17 cellular contexts compared by ENCODE assay signal in the genomic region with DNA sequence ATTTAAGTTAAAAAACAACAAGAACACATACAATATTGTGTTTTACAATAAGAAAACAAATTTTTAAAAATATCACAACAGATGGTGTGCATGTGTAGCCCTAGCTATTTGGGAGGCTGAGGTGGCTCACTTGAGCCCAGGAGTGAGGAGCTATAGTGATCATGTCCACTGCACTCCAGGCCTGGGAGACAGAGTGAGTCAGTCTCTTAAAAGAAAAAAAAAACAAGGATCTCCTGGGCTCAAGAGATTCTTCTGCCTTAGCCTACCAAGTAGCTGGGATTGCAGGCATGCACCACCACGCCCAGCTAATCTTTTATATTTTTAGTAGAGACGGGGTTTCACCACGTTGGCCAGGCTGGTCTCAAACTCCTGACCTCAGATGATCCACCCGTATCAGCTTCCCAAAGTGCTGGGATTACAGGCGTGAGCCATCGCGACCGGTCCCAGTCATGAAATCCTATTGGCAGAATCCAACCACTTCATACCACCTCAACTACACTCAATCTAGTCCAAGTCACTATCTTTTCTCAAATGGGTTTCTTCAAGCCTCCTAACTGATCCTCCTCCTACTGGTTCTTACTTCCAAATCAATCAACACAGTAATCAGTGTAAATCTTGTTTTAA. TPM values are rescaled to one million over a fixed set of nuclear protein-coding genes. Genes with fewer than 3 reads are reported as not detected.
A peak's percentile ranks its signal among the peaks of the same experiment; 100 is the strongest.
DNase-seq lines count a peak whose midpoint lies in the region; ATAC-seq, FAIRE-seq and TF ChIP-seq lines count a peak whose summit lies in the region.
"Had no signal": no experiment of that assay in that cellular context is flagged by ENCODE, and none has a peak within 500 bp of the region (broad histone marks: within the 10 kb centered on the region; RNA-seq: fewer than 3 reads in every experiment).

No MANE protein-coding gene starts in this region.

- H3K4me2 ChIP-seq in H1 (ENCODE audit: insufficient read depth in 1 of 2, low read depth in 2 of 2, low read length in 2 of 2) = no peak overlapping the region

- CTCF ChIA-PET in T-cell (lab: Charles Lee) = interaction anchor here in 1 of 2 donors (0.7 kb wide), 1 partner anchor 9 kb away, joined by 4 read pairs; no protein-coding TSS in a partner anchor
- CTCF ChIA-PET in H1 (lab: Charles Lee; ENCODE audit: partially characterized antibody) = interaction anchor here (0.6 to 3.5 kb wide), 4 partner anchors 9 to 1222 kb away, joined by 3 to 19 read pairs (median 4); no protein-coding TSS in a partner anchor

- no peak for TF ChIP-seq EP300 in H1 (IDR thresholded peaks at IDR 0.05; ENCODE audit: borderline replicate concordance in 1 of 2, low read depth in 2 of 2, low read length in 2 of 2)

- no peak overlapping the region for H2BK20ac ChIP-seq in H1 (ENCODE audit: low read length)

- TF ChIP-seq CTCF in H1 (IDR thresholded peaks at IDR 0.05; ENCODE audit: control extremely low read depth in 1 of 3, insufficient read depth in 1 of 3, low read depth in 1 of 3, low read length in 3 of 3) = no peak

- H3K27ac Mint-ChIP-seq in activated T-cell treated with anti-CD3 and anti-CD28 coated beads, Interleukin-2, amount 50 U/mL, for 24 hours = peak overlapping the region; percentile 27
- H3K27ac Mint-ChIP-seq in T-cell = peak overlapping the region; percentile 23 to 33
- peak overlapping the region; percentile 3 for H3K27ac Mint-ChIP-seq in stimulated activated effector memory CD8-positive, alpha-beta T cell treated with anti-CD3 and anti-CD28 coated beads, Interleukin-12 subunit alpha, Interleukin-12 subunit beta, amount 100 ng/mL, for 72 hours
- H3K27ac Mint-ChIP-seq: dendritic cell treated with granulocyte-macrophage colony-stimulating factor and Interleukin-4, amounts not matched to agents 40 ng/mL and 50 ng/mL, for 4 days had no signal

- TF ChIP-seq RAD21 in H1 (IDR thresholded peaks at IDR 0.05 in 1 of 2, conservative IDR thresholded peaks at IDR 0.05 in 1 of 2; ENCODE audit: low read depth in 2 of 2, low read length in 2 of 2) = no peak

- H3K23ac ChIP-seq in H1 (ENCODE audit: insufficient read length) = no peak overlapping the region

- no peak overlapping the region for H3K9ac ChIP-seq in H1 (replicated peaks in 1 of 4; ENCODE audit: extremely low read depth in 1 of 4, low read depth in 3 of 4, low read length in 3 of 4)

- H3K9me3 Mint-ChIP-seq in activated T-cell treated with anti-CD3 and anti-CD28 coated beads, Interleukin-2, amount 50 U/mL, for 24 hours = no peaks in the 10 kb centered on the region
- H3K9me3 Mint-ChIP-seq in T-cell = no peaks in the 10 kb centered on the region
- no peaks in the 10 kb centered on the region for H3K9me3 Mint-ChIP-seq in stimulated activated effector memory CD8-positive, alpha-beta T cell treated with anti-CD3 and anti-CD28 coated beads, Interleukin-12 subunit alpha, Interleukin-12 subunit beta, amount 100 ng/mL, for 72 hours
- H3K9me3 Mint-ChIP-seq: dendritic cell treated with granulocyte-macrophage colony-stimulating factor and Interleukin-4, amounts not matched to agents 40 ng/mL and 50 ng/mL, for 4 days had no signal

- no peak overlapping the region for H4K5ac ChIP-seq in H1 (ENCODE audit: insufficient read length, low read depth, low read length)

- peaks cover 59% of the 10 kb centered on the region for H3K4me1 Mint-ChIP-seq in activated T-cell treated with anti-CD3 and anti-CD28 coated beads, Interleukin-2, amount 50 U/mL, for 24 hours (ENCODE audit: low read depth)
- H3K4me1 Mint-ChIP-seq in T-cell = peaks cover 32 to 45% (median 42%) of the 10 kb centered on the region in 3 donors
- peaks cover 57% of the 10 kb centered on the region for H3K4me1 Mint-ChIP-seq in stimulated activated effector memory CD8-positive, alpha-beta T cell treated with anti-CD3 and anti-CD28 coated beads, Interleukin-12 subunit alpha, Interleukin-12 subunit beta, amount 100 ng/mL, for 72 hours

- H3K27ac ChIP-seq in H1 (ENCODE audit: low read depth, low read length) = no peak overlapping the region
- H3K27ac ChIP-seq: pancreas had no signal

- H2BK12ac ChIP-seq in H1 (ENCODE audit: low read depth, low read length) = no peak overlapping the region

- peaks cover 0 to 2% of the 10 kb centered on the region in 2 experiments for H4K20me1 ChIP-seq in H1 (replicated peaks in 1 of 2; ENCODE audit: control insufficient read depth in 1 of 2, insufficient read depth in 2 of 2, low read length in 2 of 2)

- peaks cover 13 to 24% (median 18%) of the 10 kb centered on the region in 4 experiments for H3K36me3 ChIP-seq in H1 (ENCODE audit: control insufficient read depth in 2 of 4, insufficient read depth in 4 of 4, low read length in 3 of 4)

- no peak for DNase-seq in activated T-cell treated with anti-CD3 and anti-CD28 coated beads, Interleukin-2, amount 50 U/mL, for 24 hours
- no peak for DNase-seq in activated T-cell treated with anti-CD3 and anti-CD28 coated beads, Interleukin-2, amount 50 U/mL, for 1 hour
- no peak for DNase-seq in T-cell
- DNase-seq in H1 (ENCODE audit: low read depth in 1 of 2, low spot score in 2 of 2) = no peak
- DNase-seq in stimulated activated effector memory CD8-positive, alpha-beta T cell treated with anti-CD3 and anti-CD28 coated beads, Interleukin-12 subunit alpha, Interleukin-12 subunit beta, amount 100 ng/mL, for 72 hours (ENCODE audit: low spot score in 2 of 2) = no peak
- no peak for DNase-seq in GDM1 (lab: John Stamatoyannopoulos, UW)
- no peak for DNase-seq in Ammon's horn (ENCODE audit: low spot score)
- DNase-seq: activated CD4-positive, CD25-positive, alpha-beta regulatory T cell; activated CD8-positive, alpha-beta memory T cell treated with anti-CD3 and anti-CD28 coated beads, Interleukin-2, amount 50 U/mL, for 4 hours; midbrain; NCI-H1092; NCI-H446; pancreas had no signal

- H4K8ac ChIP-seq in H1 (ENCODE audit: extremely low read depth, insufficient read depth, low read length) = no peak overlapping the region

- FAIRE-seq in H1 (lab: Jason Lieb, UNC) = no peak
- FAIRE-seq: A204.1, pancreas had no signal

- no peak overlapping the region for H3K4me3 ChIP-seq in H1 (ENCODE audit: extremely low read depth in 1 of 4, insufficient read depth in 2 of 4, low read depth in 3 of 4, low read length in 4 of 4)
- H3K4me3 ChIP-seq: pancreas had no signal

- H3K18ac ChIP-seq in H1 (ENCODE audit: extremely low read depth, low read length) = no peak overlapping the region

- no peaks in the 10 kb centered on the region; the same call in 1 of the 2 replicates for H3K79me1 ChIP-seq in H1 (ENCODE audit: low read depth, low read length)

- H2AK5ac ChIP-seq in H1 (ENCODE audit: low read depth, low read length) = no peak overlapping the region

- no peak overlapping the region for H4K91ac ChIP-seq in H1 (replicated peaks; ENCODE audit: insufficient read length, low read length)

- H2BK15ac ChIP-seq in H1 (ENCODE audit: low read length) = no peak overlapping the region

- H2BK5ac ChIP-seq in H1 (ENCODE audit: low read depth, low read length) = no peak overlapping the region

- H3K4me1 ChIP-seq in H1 (replicated peaks in 1 of 4; ENCODE audit: control insufficient read depth in 3 of 4, insufficient read depth in 4 of 4, low read length in 3 of 4) = peaks cover 0 to 6% (median 3%) of the 10 kb centered on the region in 4 experiments; a peak in 4 of 7 replicates

- no peak overlapping the region for H2BK120ac ChIP-seq in H1 (replicated peaks; ENCODE audit: low read depth, low read length)

- WGBS in H1 (ENCODE audit: extremely low coverage in 1 of 2, insufficient coverage in 1 of 2, insufficient read length in 1 of 2, insufficient replicate concordance in 2 of 2, low coverage in 1 of 2, low lambda C conversion rate in 2 of 2, missing lambda C conversion rate in 1 of 2), 2 experiments = 91% methylated on average over 8 of the region's 8 CpGs; no CpG with 5 or more reads in 1 of the 2 experiments

- H3K27me3 Mint-ChIP-seq in activated T-cell treated with anti-CD3 and anti-CD28 coated beads, Interleukin-2, amount 50 U/mL, for 24 hours = no peaks in the 10 kb centered on the region
- no peaks in the 10 kb centered on the region for H3K27me3 Mint-ChIP-seq in T-cell
- H3K27me3 Mint-ChIP-seq: dendritic cell treated with granulocyte-macrophage colony-stimulating factor and Interleukin-4, amounts not matched to agents 40 ng/mL and 50 ng/mL, for 4 days had no signal

- H3K27me3 ChIP-seq in H1 (replicated peaks in 1 of 4; ENCODE audit: control insufficient read depth in 3 of 4, extremely low read depth in 1 of 4, insufficient read depth in 3 of 4, low read length in 3 of 4) = no peaks in the 10 kb centered on the region
- H3K27me3 ChIP-seq: pancreas had no signal

- no peak overlapping the region for H3K56ac ChIP-seq in H1 (replicated peaks; ENCODE audit: insufficient read length, low read depth, low read length)

- H3K4ac ChIP-seq in H1 (replicated peaks; ENCODE audit: insufficient read length, low read depth, low read length) = no peak overlapping the region

- no peak overlapping the region for H3K14ac ChIP-seq in H1 (ENCODE audit: insufficient read length)

- ATAC-seq in T-cell (replicated peaks in 1 of 4) = no peak
- ATAC-seq in stimulated activated effector memory CD8-positive, alpha-beta T cell treated with anti-CD3 and anti-CD28 coated beads, Interleukin-12 subunit alpha, Interleukin-12 subunit beta, amount 100 ng/mL, for 72 hours = no peak
- no peak for ATAC-seq in HG03159 (IDR thresholded peaks at IDR 0.05; ENCODE audit: unreplicated experiment)
- ATAC-seq: pancreas had no signal

- POLR2A ChIA-PET in T-cell (lab: Charles Lee) = no interaction called here
- POLR2A ChIA-PET in H1 (lab: Charles Lee; ENCODE audit: partially characterized antibody) = interaction anchor here (0.7 kb wide), 2 partner anchors 132 to 343 kb away, joined by 3 to 4 read pairs; no protein-coding TSS in a partner anchor

- H2AFZ ChIP-seq in H1 (ENCODE audit: low read length) = no peak overlapping the region

- H3K4me3 Mint-ChIP-seq in activated T-cell treated with anti-CD3 and anti-CD28 coated beads, Interleukin-2, amount 50 U/mL, for 24 hours = no peak overlapping the region
- no peak overlapping the region for H3K4me3 Mint-ChIP-seq in T-cell
- no peak overlapping the region for H3K4me3 Mint-ChIP-seq in stimulated activated effector memory CD8-positive, alpha-beta T cell treated with anti-CD3 and anti-CD28 coated beads, Interleukin-12 subunit alpha, Interleukin-12 subunit beta, amount 100 ng/mL, for 72 hours
- H3K4me3 Mint-ChIP-seq: dendritic cell treated with granulocyte-macrophage colony-stimulating factor and Interleukin-4, amounts not matched to agents 40 ng/mL and 50 ng/mL, for 4 days had no signal

- no peaks in the 10 kb centered on the region for H3K23me2 ChIP-seq in H1 (ENCODE audit: low read depth, low read length)

- peaks cover 77% of the 10 kb centered on the region for H3K36me3 Mint-ChIP-seq in activated T-cell treated with anti-CD3 and anti-CD28 coated beads, Interleukin-2, amount 50 U/mL, for 24 hours (ENCODE audit: low read depth)
- H3K36me3 Mint-ChIP-seq in T-cell = peaks cover 30% of the 10 kb centered on the region
- peaks cover 79% of the 10 kb centered on the region for H3K36me3 Mint-ChIP-seq in stimulated activated effector memory CD8-positive, alpha-beta T cell treated with anti-CD3 and anti-CD28 coated beads, Interleukin-12 subunit alpha, Interleukin-12 subunit beta, amount 100 ng/mL, for 72 hours

- no peaks in the 10 kb centered on the region for H3K9me3 ChIP-seq in H1 (ENCODE audit: insufficient read depth in 2 of 2, low read depth in 1 of 2, low read length in 1 of 2)
- H3K9me3 ChIP-seq: pancreas had no signal

- peaks cover 0 to 50% of the 10 kb centered on the region in 2 experiments; a peak in 3 of 4 replicates for H3K79me2 ChIP-seq in H1 (ENCODE audit: control insufficient read depth in 1 of 2, insufficient read depth in 2 of 2, low read length in 2 of 2)

- no peak for TF ChIP-seq POLR2A in H1 (IDR thresholded peaks at IDR 0.05; ENCODE audit: control extremely low read depth in 1 of 2, low read depth in 2 of 2, low read length in 2 of 2)

RNA-seq across cellular contexts. Expression of a gene that starts 55.0 kb away (rescaled TPM):
- not detected for total RNA-seq in T-cell
- total RNA-seq in H1 (2021; fragmentation: NEBNext Ultra II Directional; extraction: Animal tissue kit (Norgen Biotek cat#: 25700)) = not detected in 2 replicates
- polyA plus RNA-seq in H1 (2011; rRNA removed) = not detected in 2 replicates
- polyA plus RNA-seq in H1 (2011; cell fraction: cytosol; rRNA removed) = not detected
- not detected for polyA plus RNA-seq in H1 (2011; cell fraction: nucleus; rRNA removed)
- polyA plus RNA-seq in H1 (2012, experiment 1 of 2) = not detected in 4 replicates
- not detected for polyA plus RNA-seq in H1 (2012, experiment 2 of 2)
- polyA plus RNA-seq in H1 (2013, experiment 1 of 2) = not detected
- not detected for polyA plus RNA-seq in H1 (2013, experiment 2 of 2)
- not detected in 2 replicates for polyA minus RNA-seq in H1 (2011; rRNA and poly(A)+ RNA removed)
- not detected for polyA minus RNA-seq in H1 (2011; cell fraction: cytosol; rRNA and poly(A)+ RNA removed)
- polyA minus RNA-seq in H1 (2011; cell fraction: nucleus; rRNA and poly(A)+ RNA removed) = not detected
- total RNA-seq: pancreas had no signal
- polyA plus RNA-seq: adipose tissue, pancreas had no signal
